Comparison of ENCODE assay signal across 9 cellular contexts in the genomic region with DNA sequence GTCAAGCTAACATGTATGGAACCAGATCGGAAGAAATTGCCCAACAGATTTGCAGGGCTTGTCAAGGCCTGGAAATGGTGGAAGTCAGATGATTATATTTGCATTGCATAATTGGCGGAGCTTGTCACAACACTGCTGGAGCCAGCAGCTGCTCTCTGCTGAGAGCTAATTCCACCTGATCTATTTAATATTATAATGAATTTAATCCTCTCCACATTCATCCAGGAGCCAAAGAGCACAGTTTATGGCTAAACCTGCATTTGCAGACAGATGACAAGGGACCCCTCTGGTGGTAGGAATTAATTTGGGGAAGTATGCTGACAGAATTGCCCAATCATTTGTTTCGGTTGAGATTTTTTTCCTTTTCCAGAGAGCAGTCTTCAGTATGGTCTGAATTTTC.
DNase-seq lines count a peak whose midpoint lies in the region; ATAC-seq and TF ChIP-seq lines count a peak whose summit lies in the region.
"Had no signal": no experiment of that assay in that cellular context is flagged by ENCODE, and none has a peak within 500 bp of the region (broad histone marks: within the 10 kb centered on the region; RNA-seq: fewer than 3 reads in every experiment).

No MANE protein-coding gene starts in this region.

- POLR2A ChIA-PET in activated CD4-positive, alpha-beta T cell treated with anti-CD3 and anti-CD28 coated beads, Interleukin-2, amount 10 ng/mL, durations not matched to agents 7 days and 5 days (lab: Charles Lee) = no interaction called here

- no peak overlapping the region for H3K4me3 Mint-ChIP-seq in natural killer cell treated with Interleukin-12 subunit alpha and Interleukin-12 subunit beta and Interleukin-15 and Interleukin-18, amount 100 ng/mL, for 72 hours
- no peak overlapping the region for H3K4me3 Mint-ChIP-seq in activated CD4-positive, alpha-beta T cell treated with anti-CD3 and anti-CD28 coated beads, Interleukin-2, amount 10 ng/mL, durations not matched to agents 7 days and 5 days

- CTCF ChIA-PET in activated CD4-positive, alpha-beta T cell treated with anti-CD3 and anti-CD28 coated beads, Interleukin-2, amount 10 ng/mL, durations not matched to agents 7 days and 5 days (lab: Charles Lee) = no interaction called here

- H3K9me3 ChIP-seq in tibial artery = no peaks in the 10 kb centered on the region

- peaks cover 6% of the 10 kb centered on the region for H3K36me3 Mint-ChIP-seq in natural killer cell treated with Interleukin-12 subunit alpha and Interleukin-12 subunit beta and Interleukin-15 and Interleukin-18, amount 100 ng/mL, for 72 hours
- H3K36me3 Mint-ChIP-seq in activated CD4-positive, alpha-beta T cell treated with anti-CD3 and anti-CD28 coated beads, Interleukin-2, amount 10 ng/mL, durations not matched to agents 7 days and 5 days (ENCODE audit: low read depth) = no peaks in the 10 kb centered on the region

- H3K9me3 Mint-ChIP-seq in natural killer cell treated with Interleukin-12 subunit alpha and Interleukin-12 subunit beta and Interleukin-15 and Interleukin-18, amount 100 ng/mL, for 72 hours = no peaks in the 10 kb centered on the region
- H3K9me3 Mint-ChIP-seq in activated CD4-positive, alpha-beta T cell treated with anti-CD3 and anti-CD28 coated beads, Interleukin-2, amount 10 ng/mL, durations not matched to agents 7 days and 5 days = no peaks in the 10 kb centered on the region

- H3K36me3 ChIP-seq in tibial artery = no peaks in the 10 kb centered on the region

- no peak overlapping the region for H3K27ac Mint-ChIP-seq in natural killer cell treated with Interleukin-12 subunit alpha and Interleukin-12 subunit beta and Interleukin-15 and Interleukin-18, amount 100 ng/mL, for 72 hours
- no peak overlapping the region for H3K27ac Mint-ChIP-seq in activated CD4-positive, alpha-beta T cell treated with anti-CD3 and anti-CD28 coated beads, Interleukin-2, amount 10 ng/mL, durations not matched to agents 7 days and 5 days

- H3K4me1 Mint-ChIP-seq in natural killer cell treated with Interleukin-12 subunit alpha and Interleukin-12 subunit beta and Interleukin-15 and Interleukin-18, amount 100 ng/mL, for 72 hours (ENCODE audit: low read depth in 2 of 2) = no peaks in the 10 kb centered on the region
- H3K4me1 Mint-ChIP-seq in activated CD4-positive, alpha-beta T cell treated with anti-CD3 and anti-CD28 coated beads, Interleukin-2, amount 10 ng/mL, durations not matched to agents 7 days and 5 days = no peaks in the 10 kb centered on the region

- no peaks in the 10 kb centered on the region for H3K27me3 Mint-ChIP-seq in natural killer cell treated with Interleukin-12 subunit alpha and Interleukin-12 subunit beta and Interleukin-15 and Interleukin-18, amount 100 ng/mL, for 72 hours
- no peaks in the 10 kb centered on the region for H3K27me3 Mint-ChIP-seq in activated CD4-positive, alpha-beta T cell treated with anti-CD3 and anti-CD28 coated beads, Interleukin-2, amount 10 ng/mL, durations not matched to agents 7 days and 5 days

- DNase-seq in Ammon's horn (ENCODE audit: low spot score) (peak; percentile 55), NAMALWA (ENCODE audit: low spot score) (peak; percentile 3), SK-N-DZ (ENCODE audit: low spot score) (peak; percentile 56), left kidney (ENCODE audit: low read depth, low spot score) (peak; percentile 48), tibial artery (no peak)
- DNase-seq in natural killer cell treated with Interleukin-12 subunit alpha and Interleukin-12 subunit beta and Interleukin-15 and Interleukin-18, amount 100 ng/mL, for 72 hours (ENCODE audit: low spot score) = no peak
- no peak for DNase-seq in activated CD4-positive, alpha-beta T cell treated with anti-CD3 and anti-CD28 coated beads, Interleukin-2, amount 10 ng/mL, durations not matched to agents 7 days and 5 days

- TF ChIP-seq CTCF in tibial artery (IDR thresholded peaks at IDR 0.05) = peak in 1 of 2 experiments; percentile 29

- peaks cover 0 to 3% of the 10 kb centered on the region in 2 donors for H3K27me3 ChIP-seq in tibial artery

- no peaks in the 10 kb centered on the region for H3K4me1 ChIP-seq in tibial artery

- no peak overlapping the region for H3K4me3 ChIP-seq in tibial artery

- ATAC-seq in HG03571 (IDR thresholded peaks at IDR 0.05; ENCODE audit: unreplicated experiment) = no peak
- no peak for ATAC-seq in natural killer cell treated with Interleukin-12 subunit alpha and Interleukin-12 subunit beta and Interleukin-15 and Interleukin-18, amount 100 ng/mL, for 72 hours

- H3K27ac ChIP-seq in tibial artery = no peak overlapping the region
- H3K27ac ChIP-seq: KMS-11 had no signal

- intact Hi-C loops in tibial artery (cut with DNase I; ENCODE audit: low total_unique reads) = no loop called here

Comparison
In these comparisons a context has a peak if more than half of its experiments do, and no peak if none do; other contexts are left out.
1. DNase-seq: peak in Ammon's horn (single experiment), NAMALWA (single experiment), SK-N-DZ (single experiment) and left kidney (single experiment); none in tibial artery (0 of 2), natural killer cell treated with Interleukin-12 subunit alpha and Interleukin-12 subunit beta and Interleukin-15 and Interleukin-18, amount 100 ng/mL, for 72 hours (single experiment) and activated CD4-positive, alpha-beta T cell treated with anti-CD3 and anti-CD28 coated beads, Interleukin-2, amount 10 ng/mL, durations not matched to agents 7 days and 5 days (single experiment).